14 cellular contexts compared by ENCODE assay signal in the genomic region with DNA sequence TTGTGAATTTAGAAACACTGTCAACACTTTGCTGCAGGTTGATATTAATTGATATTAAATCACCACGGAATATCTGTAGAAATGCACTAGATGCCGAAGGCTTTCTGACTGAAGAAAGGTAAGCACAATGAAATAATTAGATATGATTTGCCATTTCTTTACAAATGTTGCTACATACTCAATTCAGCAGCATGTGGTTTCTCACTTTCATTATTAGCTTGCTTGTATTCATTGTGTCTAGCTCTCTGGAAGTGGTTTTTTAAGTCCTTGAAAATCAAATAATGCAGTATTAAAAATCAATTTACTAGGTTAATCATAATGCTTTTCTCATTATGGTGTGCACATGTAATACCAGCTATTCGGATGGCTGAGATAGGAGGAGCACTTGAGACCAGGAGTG.
DNase-seq lines count a peak whose midpoint lies in the region; ATAC-seq, FAIRE-seq and TF ChIP-seq lines count a peak whose summit lies in the region.
"Had no signal": no experiment of that assay in that cellular context is flagged by ENCODE, and none has a peak within 500 bp of the region (broad histone marks: within the 10 kb centered on the region; RNA-seq: fewer than 3 reads in every experiment).

No MANE protein-coding gene starts in this region.

- no peaks in the 10 kb centered on the region for H3K27me3 ChIP-seq in GM12878 (replicated peaks in 1 of 2; ENCODE audit: control insufficient read depth in 2 of 2, insufficient read depth in 2 of 2, low read length in 1 of 2)
- H3K27me3 ChIP-seq: Peyer's patch, stomach had no signal

- ATAC-seq in GM18873 (IDR thresholded peaks at IDR 0.05; ENCODE audit: low FRiP score, unreplicated experiment) = peak; percentile 34
- ATAC-seq in GM21576 (IDR thresholded peaks at IDR 0.05; ENCODE audit: unreplicated experiment) = peak; percentile 23
- ATAC-seq in HG03066 (IDR thresholded peaks at IDR 0.05; ENCODE audit: low read depth, unreplicated experiment) = peak; percentile 33
- peak; percentile 31 for ATAC-seq in GM12878

- 0% methylated on average over 3 of the region's 3 CpGs for WGBS in GM12878 (ENCODE audit: insufficient coverage, insufficient replicate concordance, low lambda C conversion rate, missing lambda C conversion rate)

- peak overlapping the region; percentile 30; the same call in 1 of the 2 replicates for H3K4me3 ChIP-seq in GM12878
- H3K4me3 ChIP-seq: HAP-1, mucosa of descending colon, Peyer's patch, stomach had no signal

- no peak for FAIRE-seq in GM12878 (lab: Jason Lieb, UNC)

- peak; percentile 48 to 78; a peak in 3 of 4 replicates for TF ChIP-seq EP300 in GM12878 (IDR thresholded peaks at IDR 0.05; ENCODE audit: borderline replicate concordance in 1 of 2, control insufficient read depth in 1 of 2, low read depth in 2 of 2, low read length in 2 of 2)

- peak overlapping the region; percentile 5; the same call in 1 of the 2 replicates for H3K9ac ChIP-seq in GM12878 (ENCODE audit: control insufficient read depth, insufficient read depth, low read length)

- peaks cover 26% of the 10 kb centered on the region for H3K79me2 ChIP-seq in GM12878 (ENCODE audit: control insufficient read depth, insufficient read depth, low read length)

- intact Hi-C loops in GM12878 (cut with micrococcal nuclease; ENCODE audit: unreplicated experiment) = loop anchor here (1.0 to 5.0 kb wide), 2 partner anchors 64 to 249 kb away; no protein-coding TSS in a partner anchor

- in situ Hi-C loops in GM12878 (cut with MboI) = loop anchor here (25.0 kb wide), 2 partner anchors 1789 to 1889 kb away; no protein-coding TSS in a partner anchor

- H4K20me1 ChIP-seq in GM12878 (ENCODE audit: control insufficient read depth, insufficient read depth) = no peaks in the 10 kb centered on the region

- no peaks in the 10 kb centered on the region for H3K9me3 ChIP-seq in GM12878 (replicated peaks; ENCODE audit: control insufficient read depth, insufficient read depth, low read length)
- H3K9me3 ChIP-seq: HAP-1, mucosa of descending colon, Peyer's patch, stomach had no signal

- RAD21 ChIA-PET in GM12878 (lab: Charles Lee; ENCODE audit: unreplicated experiment) = interaction anchor here (0.7 to 14.0 kb wide), 26 partner anchors 9 to 746 kb away, joined by 3 to 395 read pairs (median 5); no protein-coding TSS in a partner anchor

- CTCF ChIA-PET in GM12878 (lab: Yijun Ruan, JAX) = interaction anchor here (0.6 to 15.8 kb wide), 14 partner anchors 11 to 319 kb away, joined by 3 to 146 read pairs (median 4); no protein-coding TSS in a partner anchor

- H2AFZ ChIP-seq in GM12878 (ENCODE audit: control insufficient read depth, low read depth, low read length) = no peak overlapping the region

- H3K36me3 ChIP-seq in GM12878 (ENCODE audit: control insufficient read depth in 2 of 2, insufficient read depth in 2 of 2, low read length in 1 of 2) = no peaks in the 10 kb centered on the region
- H3K36me3 ChIP-seq: HAP-1, Peyer's patch, stomach had no signal

- SMC1A ChIA-PET in GM12878 (lab: Charles Lee; ENCODE audit: uncharacterized antibody, unreplicated experiment) = interaction anchor here (0.7 to 15.5 kb wide), 34 partner anchors 6 to 339 kb away, joined by 3 to 489 read pairs (median 4); no protein-coding TSS in a partner anchor

- DNase-seq in GM12878 (ENCODE audit: low read depth, low spot score) = no peak
- DNase-seq in mesenteric fat pad (ENCODE audit: low spot score) = no peak
- no peak for DNase-seq in NCI-H510A treated with DMSO at 0.1 percent for 48 hours (lab: John Stamatoyannopoulos, UW)
- no peak for DNase-seq in NCI-H446 treated with DMSO at 0.1 percent for 48 hours (lab: John Stamatoyannopoulos, UW)
- DNase-seq: CD4-positive, alpha-beta T cell; mucosa of descending colon; NCI-H2107; stimulated activated CD4-positive, alpha-beta T cell treated with anti-CD3 and anti-CD28 coated beads, Interleukin-1b, Interleukin-23, amount 100 ng/mL, for 48 hours; stomach had no signal

- peak overlapping the region; percentile 100 for H3K27ac ChIP-seq in GM12878 (ENCODE audit: control insufficient read depth, insufficient read depth)
- H3K27ac ChIP-seq: stomach had no signal

- BruUV-seq in GM12878 (replicated peaks; lab: Mats Ljungman, UMichigan) = no TSS peak

- no peak for TF ChIP-seq CTCF in GM12878 (IDR thresholded peaks at IDR 0.05 in 2 of 3, conservative IDR thresholded peaks at IDR 0.05 in 1 of 3; ENCODE audit: control insufficient read depth in 2 of 3, extremely low read depth in 1 of 3, insufficient read depth in 1 of 3, low read depth in 3 of 3, low read length in 3 of 3)

- no peak for TF ChIP-seq POLR2A in GM12878 (IDR thresholded peaks at IDR 0.05; ENCODE audit: low read depth, low read length)

- POLR2A ChIA-PET in GM12878 (lab: Charles Lee) = interaction anchor here (0.9 to 15.9 kb wide), 10 partner anchors 9 to 337 kb away, joined by 3 to 304 read pairs (median 6); no protein-coding TSS in a partner anchor

- H3K4me2 ChIP-seq in GM12878 (ENCODE audit: control insufficient read depth, insufficient read depth) = peak overlapping the region; percentile 66

- no peak for TF ChIP-seq RAD21 in GM12878 (IDR thresholded peaks at IDR 0.05; ENCODE audit: insufficient read depth, low read depth, low read length)

- H3K4me1 ChIP-seq in GM12878 (ENCODE audit: control insufficient read depth, insufficient read depth, low read length) = peaks cover 66% of the 10 kb centered on the region
- H3K4me1 ChIP-seq: HAP-1 had no signal

TF ChIP-seq in GM12878, 131 proteins besides CTCF, POLR2A, EP300 and RAD21 (continues in another document):
- TF ChIP-seq, protein P1, sequence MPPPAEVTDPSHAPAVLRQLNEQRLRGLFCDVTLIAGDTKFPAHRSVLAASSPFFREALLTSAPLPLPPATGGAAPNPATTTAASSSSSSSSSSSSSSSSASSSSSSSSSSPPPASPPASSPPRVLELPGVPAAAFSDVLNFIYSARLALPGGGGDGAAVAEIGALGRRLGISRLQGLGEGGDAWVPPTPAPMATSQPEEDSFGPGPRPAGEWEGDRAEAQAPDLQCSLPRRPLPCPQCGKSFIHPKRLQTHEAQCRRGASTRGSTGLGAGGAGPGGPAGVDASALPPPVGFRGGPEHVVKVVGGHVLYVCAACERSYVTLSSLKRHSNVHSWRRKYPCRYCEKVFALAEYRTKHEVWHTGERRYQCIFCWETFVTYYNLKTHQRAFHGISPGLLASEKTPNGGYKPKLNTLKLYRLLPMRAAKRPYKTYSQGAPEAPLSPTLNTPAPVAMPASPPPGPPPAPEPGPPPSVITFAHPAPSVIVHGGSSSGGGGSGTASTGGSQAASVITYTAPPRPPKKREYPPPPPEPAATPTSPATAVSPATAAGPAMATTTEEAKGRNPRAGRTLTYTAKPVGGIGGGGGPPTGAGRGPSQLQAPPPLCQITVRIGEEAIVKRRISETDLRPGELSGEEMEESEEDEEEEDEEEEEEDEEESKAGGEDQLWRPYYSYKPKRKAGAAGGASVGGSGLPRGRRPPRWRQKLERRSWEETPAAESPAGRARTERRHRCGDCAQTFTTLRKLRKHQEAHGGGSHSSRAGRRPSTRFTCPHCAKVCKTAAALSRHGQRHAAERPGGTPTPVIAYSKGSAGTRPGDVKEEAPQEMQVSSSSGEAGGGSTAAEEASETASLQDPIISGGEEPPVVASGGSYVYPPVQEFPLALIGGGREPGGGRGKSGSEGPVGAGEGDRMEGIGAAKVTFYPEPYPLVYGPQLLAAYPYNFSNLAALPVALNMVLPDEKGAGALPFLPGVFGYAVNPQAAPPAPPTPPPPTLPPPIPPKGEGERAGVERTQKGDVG (CRISPR knock-in tag; IDR thresholded peaks at IDR 0.05) = no peak
- TF ChIP-seq BMI1 (IDR thresholded peaks at IDR 0.05; ENCODE audit: borderline replicate concordance) = peak; percentile 50; the same call in 1 of the 2 replicates
- TF ChIP-seq, protein P2, sequence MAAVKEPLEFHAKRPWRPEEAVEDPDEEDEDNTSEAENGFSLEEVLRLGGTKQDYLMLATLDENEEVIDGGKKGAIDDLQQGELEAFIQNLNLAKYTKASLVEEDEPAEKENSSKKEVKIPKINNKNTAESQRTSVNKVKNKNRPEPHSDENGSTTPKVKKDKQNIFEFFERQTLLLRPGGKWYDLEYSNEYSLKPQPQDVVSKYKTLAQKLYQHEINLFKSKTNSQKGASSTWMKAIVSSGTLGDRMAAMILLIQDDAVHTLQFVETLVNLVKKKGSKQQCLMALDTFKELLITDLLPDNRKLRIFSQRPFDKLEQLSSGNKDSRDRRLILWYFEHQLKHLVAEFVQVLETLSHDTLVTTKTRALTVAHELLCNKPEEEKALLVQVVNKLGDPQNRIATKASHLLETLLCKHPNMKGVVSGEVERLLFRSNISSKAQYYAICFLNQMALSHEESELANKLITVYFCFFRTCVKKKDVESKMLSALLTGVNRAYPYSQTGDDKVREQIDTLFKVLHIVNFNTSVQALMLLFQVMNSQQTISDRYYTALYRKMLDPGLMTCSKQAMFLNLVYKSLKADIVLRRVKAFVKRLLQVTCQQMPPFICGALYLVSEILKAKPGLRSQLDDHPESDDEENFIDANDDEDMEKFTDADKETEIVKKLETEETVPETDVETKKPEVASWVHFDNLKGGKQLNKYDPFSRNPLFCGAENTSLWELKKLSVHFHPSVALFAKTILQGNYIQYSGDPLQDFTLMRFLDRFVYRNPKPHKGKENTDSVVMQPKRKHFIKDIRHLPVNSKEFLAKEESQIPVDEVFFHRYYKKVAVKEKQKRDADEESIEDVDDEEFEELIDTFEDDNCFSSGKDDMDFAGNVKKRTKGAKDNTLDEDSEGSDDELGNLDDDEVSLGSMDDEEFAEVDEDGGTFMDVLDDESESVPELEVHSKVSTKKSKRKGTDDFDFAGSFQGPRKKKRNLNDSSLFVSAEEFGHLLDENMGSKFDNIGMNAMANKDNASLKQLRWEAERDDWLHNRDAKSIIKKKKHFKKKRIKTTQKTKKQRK (IDR thresholded peaks at IDR 0.05; ENCODE audit: low read depth, low read length) = no peak
- no peak for TF ChIP-seq SIN3A (IDR thresholded peaks at IDR 0.05; ENCODE audit: low read depth, low read length)
- no peak for TF ChIP-seq POU2F2 (IDR thresholded peaks at IDR 0.05; ENCODE audit: borderline replicate concordance, low read depth, low read length)
- no peak for TF ChIP-seq MXI1 (IDR thresholded peaks at IDR 0.05; ENCODE audit: low read depth, low read length)
- TF ChIP-seq, protein P3, sequence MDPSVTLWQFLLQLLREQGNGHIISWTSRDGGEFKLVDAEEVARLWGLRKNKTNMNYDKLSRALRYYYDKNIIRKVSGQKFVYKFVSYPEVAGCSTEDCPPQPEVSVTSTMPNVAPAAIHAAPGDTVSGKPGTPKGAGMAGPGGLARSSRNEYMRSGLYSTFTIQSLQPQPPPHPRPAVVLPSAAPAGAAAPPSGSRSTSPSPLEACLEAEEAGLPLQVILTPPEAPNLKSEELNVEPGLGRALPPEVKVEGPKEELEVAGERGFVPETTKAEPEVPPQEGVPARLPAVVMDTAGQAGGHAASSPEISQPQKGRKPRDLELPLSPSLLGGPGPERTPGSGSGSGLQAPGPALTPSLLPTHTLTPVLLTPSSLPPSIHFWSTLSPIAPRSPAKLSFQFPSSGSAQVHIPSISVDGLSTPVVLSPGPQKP (IDR thresholded peaks at IDR 0.05; ENCODE audit: low read depth, low read length) = no peak
- peak; percentile 93 for TF ChIP-seq NFIC (IDR thresholded peaks at IDR 0.05; ENCODE audit: low read depth, low read length)
- TF ChIP-seq YBX1 (IDR thresholded peaks at IDR 0.05) = no peak
